10 cellular contexts compared by ENCODE assay signal in genomic region chr1:59360729-59361128, GRCh38.
DNase-seq lines count a peak whose midpoint lies in the region; ATAC-seq, FAIRE-seq and TF ChIP-seq lines count a peak whose summit lies in the region.
"Had no signal": no experiment of that assay in that cellular context is flagged by ENCODE, and none has a peak within 500 bp of the region (broad histone marks: within the 10 kb centered on the region; RNA-seq: fewer than 3 reads in every experiment).

No MANE protein-coding gene starts in this region.

- H3K4me1 ChIP-seq in HepG2 (ENCODE audit: insufficient read depth, low read length) (peaks cover 50% of the 10 kb centered on the region), right lobe of liver (no peaks in the 10 kb centered on the region), osteoblast (ENCODE audit: insufficient read depth, low read length) (peaks cover 20% of the 10 kb centered on the region), smooth muscle cell (ENCODE audit: low read depth) (peaks cover 5% of the 10 kb centered on the region), SJCRH30 (peaks cover 4% of the 10 kb centered on the region; the same call in 1 of the 2 replicates)
- H3K4me1 ChIP-seq: BLaER1 treated with 17β-estradiol and CSF1 and Interleukin-3, amounts not matched to agents 10 nM and 100 nM had no signal

- TF ChIP-seq CTCF in HepG2 (CRISPR knock-in tag; IDR thresholded peaks at IDR 0.05) (no peak), right lobe of liver (IDR thresholded peaks at IDR 0.05) (no peak), osteoblast (IDR thresholded peaks at IDR 0.05; ENCODE audit: extremely low read depth, low read depth, low read length) (no peak), smooth muscle cell (IDR thresholded peaks at IDR 0.05; ENCODE audit: borderline replicate concordance, insufficient read depth, poor library complexity, severe bottlenecking) (no peak)

- no peak for TF ChIP-seq EP300 in HepG2 (IDR thresholded peaks at IDR 0.05; ENCODE audit: low read depth in 2 of 2, low read length in 2 of 2)
- TF ChIP-seq EP300 in HepG2 (CRISPR knock-in tag; IDR thresholded peaks at IDR 0.05; ENCODE audit: borderline replicate concordance) = no peak

- CTCF ChIA-PET in HepG2 (lab: Yijun Ruan, JAX; ENCODE audit: low intra/inter-chr PET ratio, low total read pairs) = no interaction called here

- H4K20me1 ChIP-seq in HepG2 (ENCODE audit: insufficient read depth, low read length) = no peaks in the 10 kb centered on the region
- H4K20me1 ChIP-seq in osteoblast (ENCODE audit: insufficient read depth, low read length) = no peaks in the 10 kb centered on the region
- no peaks in the 10 kb centered on the region for H4K20me1 ChIP-seq in smooth muscle cell (ENCODE audit: low read depth)
- H4K20me1 ChIP-seq: BLaER1 treated with 17β-estradiol and CSF1 and Interleukin-3, amounts not matched to agents 10 nM and 100 nM had no signal

- H3K36me3 ChIP-seq in HepG2 (replicated peaks in 1 of 2; ENCODE audit: control insufficient read depth in 1 of 2, insufficient read depth in 2 of 2, low read length in 2 of 2) (no peaks in the 10 kb centered on the region), right lobe of liver (no peaks in the 10 kb centered on the region), osteoblast (ENCODE audit: insufficient read depth, low read length) (no peaks in the 10 kb centered on the region), smooth muscle cell (ENCODE audit: low read depth) (no peaks in the 10 kb centered on the region), SJCRH30 (no peaks in the 10 kb centered on the region)

- ATAC-seq in HepG2 (peak; percentile 87), right lobe of liver (no peak), GM18520 (IDR thresholded peaks at IDR 0.05; ENCODE audit: unreplicated experiment) (no peak)

- H3K9me3 ChIP-seq in HepG2 (ENCODE audit: low read length) = no peaks in the 10 kb centered on the region
- no peaks in the 10 kb centered on the region for H3K9me3 ChIP-seq in right lobe of liver
- no peaks in the 10 kb centered on the region for H3K9me3 ChIP-seq in osteoblast (ENCODE audit: low read depth, low read length)
- no peaks in the 10 kb centered on the region for H3K9me3 ChIP-seq in smooth muscle cell (replicated peaks; ENCODE audit: low read depth)
- H3K9me3 ChIP-seq in SJCRH30 (replicated peaks) = peaks cover 3% of the 10 kb centered on the region; the same call in 1 of the 2 replicates
- H3K9me3 ChIP-seq: BLaER1 treated with 17β-estradiol and CSF1 and Interleukin-3, amounts not matched to agents 10 nM and 100 nM had no signal

- TF ChIP-seq POLR2A in HepG2 (IDR thresholded peaks at IDR 0.05; ENCODE audit: insufficient read depth in 1 of 2, low read depth in 2 of 2, low read length in 2 of 2) (no peak), right lobe of liver (IDR thresholded peaks at IDR 0.05) (no peak)

- no peaks in the 10 kb centered on the region for H3K27me3 ChIP-seq in HepG2 (ENCODE audit: control insufficient read depth in 1 of 2, insufficient read depth in 2 of 2, low read length in 2 of 2)
- H3K27me3 ChIP-seq in right lobe of liver = no peaks in the 10 kb centered on the region
- H3K27me3 ChIP-seq in osteoblast (ENCODE audit: insufficient read depth, low read length) = no peaks in the 10 kb centered on the region
- H3K27me3 ChIP-seq in smooth muscle cell (ENCODE audit: low read depth) = no peaks in the 10 kb centered on the region
- H3K27me3 ChIP-seq in SJCRH30 = no peaks in the 10 kb centered on the region
- H3K27me3 ChIP-seq: BLaER1 treated with 17β-estradiol and CSF1 and Interleukin-3, amounts not matched to agents 10 nM and 100 nM had no signal

- no peaks in the 10 kb centered on the region for H3F3A ChIP-seq in smooth muscle cell (ENCODE audit: low read depth)

- no peak overlapping the region for H3K9ac ChIP-seq in HepG2 (ENCODE audit: insufficient read depth, low read depth, low read length)
- peak overlapping the region; percentile 50 for H3K9ac ChIP-seq in smooth muscle cell (ENCODE audit: low read depth)
- H3K9ac ChIP-seq: BLaER1 treated with 17β-estradiol and CSF1 and Interleukin-3, amounts not matched to agents 10 nM and 100 nM had no signal

- H3K4me2 ChIP-seq in HepG2 (ENCODE audit: low read depth, low read length) (peak overlapping the region; percentile 39), osteoblast (ENCODE audit: insufficient read depth, low read length) (no peak overlapping the region), smooth muscle cell (peak overlapping the region; percentile 54)
- H3K4me2 ChIP-seq: BLaER1 treated with 17β-estradiol and CSF1 and Interleukin-3, amounts not matched to agents 10 nM and 100 nM had no signal

- H3K4me3 ChIP-seq in HepG2 (replicated peaks in 1 of 3; ENCODE audit: insufficient read depth in 1 of 3, low read depth in 2 of 3, low read length in 3 of 3) = no peak overlapping the region
- no peak overlapping the region for H3K4me3 ChIP-seq in right lobe of liver
- H3K4me3 ChIP-seq in osteoblast (ENCODE audit: insufficient read depth, low read length) = no peak overlapping the region
- no peak overlapping the region for H3K4me3 ChIP-seq in smooth muscle cell
- H3K4me3 ChIP-seq in SJCRH30 = no peak overlapping the region
- H3K4me3 ChIP-seq: BLaER1 treated with 17β-estradiol and CSF1 and Interleukin-3, amounts not matched to agents 10 nM and 100 nM had no signal

- no peak overlapping the region for H2AFZ ChIP-seq in HepG2 (ENCODE audit: low read length)
- H2AFZ ChIP-seq in osteoblast (ENCODE audit: low read length) = no peak overlapping the region
- H2AFZ ChIP-seq in smooth muscle cell (ENCODE audit: low read depth) = no peak overlapping the region

- intact Hi-C loops in HepG2 (cut with micrococcal nuclease; ENCODE audit: unreplicated experiment) (no loop called here), right lobe of liver (cut with DNase I) (no loop called here)

- DNase-seq in HepG2 (ENCODE audit: low spot score) (no peak), right lobe of liver (no peak), epithelial cell of prostate (ENCODE audit: low read depth, low spot score) (no peak), osteoblast (ENCODE audit: insufficient read length, low spot score, missing footprints) (no peak), smooth muscle cell (lab: John Stamatoyannopoulos, UW; ENCODE audit: unreplicated experiment) (no peak), SJCRH30 (no peak), T-helper 1 cell (no peak)
- DNase-seq: CD4-positive, CD25-positive, alpha-beta regulatory T cell had no signal

- BruUV-seq in HepG2 (replicated peaks; lab: Mats Ljungman, UMichigan) = no TSS peak

- FAIRE-seq in HepG2 (lab: Jason Lieb, UNC) = peak; percentile 70

- in situ Hi-C loops in HepG2 (cut with HindIII; ENCODE audit: extremely low pct_ligation_motif_present, low pct_unique_long_range_greater_than_20kb) = no loop called here

- WGBS in HepG2 (ENCODE audit: low lambda C conversion rate) = 29% methylated on average over 2 of the region's 2 CpGs
- WGBS in right lobe of liver (ENCODE audit: insufficient coverage, low coverage, low lambda C conversion rate, missing lambda C conversion rate) = 100% methylated on average over 2 of the region's 2 CpGs
- WGBS in smooth muscle cell (ENCODE audit: low lambda C conversion rate) = 32% methylated on average over 2 of the region's 2 CpGs

- H3K27ac ChIP-seq in HepG2 (ENCODE audit: extremely low read length, insufficient read depth, low read length) (peak overlapping the region; percentile 51), right lobe of liver (no peak overlapping the region), epithelial cell of prostate (peak overlapping the region; percentile 13), osteoblast (ENCODE audit: low read depth, low read length) (peak overlapping the region; percentile 13), smooth muscle cell (ENCODE audit: low read depth) (peak overlapping the region; percentile 75), SJCRH30 (no peak overlapping the region)
- H3K27ac ChIP-seq: BLaER1 treated with 17β-estradiol and CSF1 and Interleukin-3, amounts not matched to agents 10 nM and 100 nM had no signal

- TF ChIP-seq RAD21 in HepG2 (CRISPR knock-in tag; IDR thresholded peaks at IDR 0.05) = no peak

- H3K79me2 ChIP-seq in HepG2 (ENCODE audit: insufficient read depth, low read length) (no peaks in the 10 kb centered on the region), osteoblast (ENCODE audit: insufficient read depth, low read length) (no peaks in the 10 kb centered on the region), smooth muscle cell (ENCODE audit: low read depth) (no peaks in the 10 kb centered on the region)

- POLR2A ChIA-PET in HepG2 (lab: Yijun Ruan, JAX) = no interaction called here

TF ChIP-seq in HepG2, 621 proteins besides CTCF, POLR2A, EP300 and RAD21 (continues in another document):
- TF ChIP-seq ZNF12 (CRISPR knock-in tag; IDR thresholded peaks at IDR 0.05) = no peak
- no peak for TF ChIP-seq SOX6 (IDR thresholded peaks at IDR 0.05)
- TF ChIP-seq SOX6 (CRISPR knock-in tag; IDR thresholded peaks at IDR 0.05) = peak; percentile 33; the same call in 1 of the 2 replicates
- no peak for TF ChIP-seq ZNF343 (CRISPR knock-in tag; IDR thresholded peaks at IDR 0.05)
- TF ChIP-seq IRF1 (CRISPR knock-in tag; IDR thresholded peaks at IDR 0.05; ENCODE audit: low read depth) = no peak
- TF ChIP-seq HNF4A (CRISPR knock-in tag; IDR thresholded peaks at IDR 0.05) = peak; percentile 64
- TF ChIP-seq ZNF75D (CRISPR knock-in tag; IDR thresholded peaks at IDR 0.05; ENCODE audit: borderline replicate concordance) = no peak
- TF ChIP-seq ZNF724P (CRISPR knock-in tag; IDR thresholded peaks at IDR 0.05; ENCODE audit: borderline replicate concordance) = no peak
- no peak for TF ChIP-seq GATA4 (IDR thresholded peaks at IDR 0.05; ENCODE audit: borderline replicate concordance, low read depth)
- no peak for TF ChIP-seq ZNF543 (CRISPR knock-in tag; IDR thresholded peaks at IDR 0.05)
- 0 out of 2 replicates have a peak, but pooled peaks have one; percentile 31 for TF ChIP-seq HDAC1 (CRISPR knock-in tag; IDR thresholded peaks at IDR 0.05)

Comparison
In these comparisons a context has a peak if more than half of its experiments do, and no peak if none do; other contexts are left out.
1. H3K27ac ChIP-seq: peak in HepG2 (single experiment), epithelial cell of prostate (single experiment), osteoblast (single experiment) and smooth muscle cell (single experiment); none in right lobe of liver (0 of 3) and SJCRH30 (single experiment).